ENCODE assay signal across 10 cellular contexts in the genomic region with DNA sequence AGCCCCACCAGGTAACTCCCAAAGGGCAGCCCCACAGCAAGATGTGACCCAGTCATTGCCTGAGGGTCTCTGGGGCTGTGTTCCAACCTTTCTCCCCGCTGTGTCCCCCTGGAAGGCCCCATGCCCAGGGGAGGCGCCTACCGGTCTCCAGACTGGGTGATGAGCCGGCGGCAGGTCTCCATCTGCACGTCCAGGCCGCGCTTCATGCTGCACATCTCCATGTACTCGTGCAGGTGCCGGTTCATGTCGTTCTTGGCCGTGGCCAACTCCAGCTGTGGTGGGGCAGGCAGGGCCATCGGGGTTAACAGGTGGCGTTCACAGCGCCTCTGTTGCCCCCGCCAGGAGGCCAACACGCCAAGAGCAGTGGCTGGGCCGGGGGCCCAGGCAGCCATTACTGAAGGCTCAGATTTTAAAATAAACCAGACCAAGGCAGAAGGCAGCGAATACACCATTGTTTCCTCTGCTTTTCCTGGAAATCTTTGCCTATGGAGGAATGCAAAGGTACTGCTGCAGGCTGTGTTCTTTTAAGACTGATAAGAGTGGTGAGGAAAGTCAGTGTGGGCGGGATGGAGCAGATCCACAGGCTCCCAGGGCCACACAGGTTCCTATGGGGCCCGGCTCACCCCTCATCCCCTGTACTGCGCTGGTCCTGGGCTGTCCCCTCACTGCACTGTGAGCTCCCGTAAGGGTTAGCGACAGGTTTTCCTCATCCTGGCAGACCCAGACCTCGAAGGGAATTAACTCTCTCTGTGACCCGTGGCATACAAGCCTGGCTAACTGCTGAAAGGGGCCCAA. TPM values are rescaled to one million over a fixed set of nuclear protein-coding genes. Genes with fewer than 3 reads are reported as not detected.
DNase-seq lines count a peak whose midpoint lies in the region; ATAC-seq and TF ChIP-seq lines count a peak whose summit lies in the region.
"Had no signal": no experiment of that assay in that cellular context is flagged by ENCODE, and none has a peak within 500 bp of the region (broad histone marks: within the 10 kb centered on the region; RNA-seq: fewer than 3 reads in every experiment).

No MANE protein-coding gene starts in this region.

- H3K27me3 Mint-ChIP-seq in activated naive CD8-positive, alpha-beta T cell treated with anti-CD3 and anti-CD28 coated beads for 36 hours = peaks cover 8% of the 10 kb centered on the region
- H3K27me3 Mint-ChIP-seq in activated naive CD8-positive, alpha-beta T cell treated with anti-CD3 and anti-CD28 coated beads, Interleukin-2, amount 50 U/mL, for 24 hours = no peaks in the 10 kb centered on the region

- H3K9me3 Mint-ChIP-seq in activated naive CD8-positive, alpha-beta T cell treated with anti-CD3 and anti-CD28 coated beads for 36 hours = no peaks in the 10 kb centered on the region
- H3K9me3 Mint-ChIP-seq in activated naive CD8-positive, alpha-beta T cell treated with anti-CD3 and anti-CD28 coated beads, Interleukin-2, amount 50 U/mL, for 24 hours = no peaks in the 10 kb centered on the region

- H3K4me3 ChIP-seq in muscle layer of duodenum (ENCODE audit: low read depth in 1 of 2, low read length in 2 of 2) = no peak overlapping the region
- no peak overlapping the region for H3K4me3 ChIP-seq in upper lobe of left lung
- H3K4me3 ChIP-seq: SJSA1 had no signal

- H3K36me3 ChIP-seq in muscle layer of duodenum (ENCODE audit: control insufficient read depth in 1 of 2, insufficient read depth in 2 of 2, low read length in 2 of 2) = peaks cover 34 to 38% of the 10 kb centered on the region in 2 donors
- peaks cover 7 to 56% (median 31%) of the 10 kb centered on the region in 4 donors for H3K36me3 ChIP-seq in upper lobe of left lung

- H3K4me1 ChIP-seq in muscle layer of duodenum (ENCODE audit: control insufficient read depth in 1 of 2, insufficient read depth in 2 of 2, low read length in 2 of 2) (peaks cover 8 to 39% of the 10 kb centered on the region in 2 donors), upper lobe of left lung (peaks cover 25 to 47% (median 40%) of the 10 kb centered on the region in 4 donors)

- H3K27ac Mint-ChIP-seq in activated naive CD8-positive, alpha-beta T cell treated with anti-CD3 and anti-CD28 coated beads for 36 hours = peak overlapping the region; percentile 11
- H3K27ac Mint-ChIP-seq in activated naive CD8-positive, alpha-beta T cell treated with anti-CD3 and anti-CD28 coated beads, Interleukin-2, amount 50 U/mL, for 24 hours = no peak overlapping the region

- DNase-seq in activated naive CD8-positive, alpha-beta T cell treated with anti-CD3 and anti-CD28 coated beads for 36 hours = no peak
- DNase-seq in activated naive CD8-positive, alpha-beta T cell treated with anti-CD3 and anti-CD28 coated beads, Interleukin-2, amount 50 U/mL, for 24 hours = no peak
- DNase-seq in caudate nucleus (lab: John Stamatoyannopoulos, UW) (no peak), upper lobe of left lung (peak in 1 of 2 donors; percentile 66), NCI-H526 treated with DMSO at 0.1 percent for 48 hours (lab: John Stamatoyannopoulos, UW) (no peak), DMS153 (lab: John Stamatoyannopoulos, UW) (no peak)
- DNase-seq in stimulated activated CD8-positive, alpha-beta memory T cell treated with anti-CD3 and anti-CD28 coated beads, Interleukin-4, amount 100 ng/mL, for 48 hours = no peak
- DNase-seq: stimulated activated CD4-positive, alpha-beta T cell treated with anti-CD3 and anti-CD28 coated beads, Interleukin-2, amount 100 ng/mL, for 24 hours had no signal

- peaks cover 38% of the 10 kb centered on the region for H3K4me1 Mint-ChIP-seq in activated naive CD8-positive, alpha-beta T cell treated with anti-CD3 and anti-CD28 coated beads for 36 hours
- peaks cover 48% of the 10 kb centered on the region for H3K4me1 Mint-ChIP-seq in activated naive CD8-positive, alpha-beta T cell treated with anti-CD3 and anti-CD28 coated beads, Interleukin-2, amount 50 U/mL, for 24 hours

- no peak for TF ChIP-seq EP300 in upper lobe of left lung (IDR thresholded peaks at IDR 0.05)

- no peak for TF ChIP-seq POLR2A in upper lobe of left lung (IDR thresholded peaks at IDR 0.05)

- no peak for ATAC-seq in activated naive CD8-positive, alpha-beta T cell treated with anti-CD3 and anti-CD28 coated beads, Interleukin-2, amount 50 U/mL, for 24 hours
- no peak for ATAC-seq in upper lobe of left lung (ENCODE audit: low FRiP score in 2 of 2)

- H3K9me3 ChIP-seq in muscle layer of duodenum (ENCODE audit: control insufficient read depth in 1 of 2, low read length in 2 of 2) (no peaks in the 10 kb centered on the region), upper lobe of left lung (no peaks in the 10 kb centered on the region)
- H3K9me3 ChIP-seq: SJSA1 had no signal

- no peak for TF ChIP-seq CTCF in upper lobe of left lung (IDR thresholded peaks at IDR 0.05)

- peaks cover 25% of the 10 kb centered on the region for H3K36me3 Mint-ChIP-seq in activated naive CD8-positive, alpha-beta T cell treated with anti-CD3 and anti-CD28 coated beads for 36 hours
- peaks cover 32% of the 10 kb centered on the region for H3K36me3 Mint-ChIP-seq in activated naive CD8-positive, alpha-beta T cell treated with anti-CD3 and anti-CD28 coated beads, Interleukin-2, amount 50 U/mL, for 24 hours (ENCODE audit: low read depth)

- H3K27ac ChIP-seq in caudate nucleus (ENCODE audit: low read depth, low read length) = peak overlapping the region; percentile 11
- H3K27ac ChIP-seq in muscle layer of duodenum (ENCODE audit: low read length) = peak overlapping the region; percentile 89
- H3K27ac ChIP-seq in upper lobe of left lung = peak overlapping the region; percentile 67 to 79 (median 76)

- WGBS in upper lobe of left lung, 2 donors = 90 to 94% methylated on average over 21 to 25 of the region's 26 CpGs

- H3K4me3 Mint-ChIP-seq in activated naive CD8-positive, alpha-beta T cell treated with anti-CD3 and anti-CD28 coated beads for 36 hours = no peak overlapping the region
- no peak overlapping the region for H3K4me3 Mint-ChIP-seq in activated naive CD8-positive, alpha-beta T cell treated with anti-CD3 and anti-CD28 coated beads, Interleukin-2, amount 50 U/mL, for 24 hours

- H3K27me3 ChIP-seq in muscle layer of duodenum (ENCODE audit: low read depth, low read length) (no peaks in the 10 kb centered on the region), upper lobe of left lung (no peaks in the 10 kb centered on the region)
- H3K27me3 ChIP-seq: SJSA1 had no signal

RNA-seq across cellular contexts. Expression of gene GAPDH, which starts 7.3 kb away (rescaled TPM):
- total RNA-seq in activated naive CD8-positive, alpha-beta T cell treated with anti-CD3 and anti-CD28 coated beads for 36 hours = 1,000 to 10,000 TPM; 8,986 to 9,154 TPM
- 1,000 to 10,000 TPM in 3 of 6 donors, 100 to 1,000 TPM in 3; 442 to 1,402 (median 931) TPM for total RNA-seq in upper lobe of left lung

RNA-seq across cellular contexts. Expression of gene IFFO1, which starts 14.3 kb away (rescaled TPM):
- total RNA-seq in activated naive CD8-positive, alpha-beta T cell treated with anti-CD3 and anti-CD28 coated beads for 36 hours = 1 to 10 TPM; 7.2 to 8.1 TPM
- total RNA-seq in upper lobe of left lung = 100 to 1,000 TPM in 1 of 6 donors, 10 to 100 TPM in 5; 13.3 to 108 (median 32.0) TPM

RNA-seq across cellular contexts. Expression of gene NOP2, which starts 26.5 kb away (rescaled TPM):
- 100 to 1,000 TPM; 151 to 153 TPM for total RNA-seq in activated naive CD8-positive, alpha-beta T cell treated with anti-CD3 and anti-CD28 coated beads for 36 hours
- 10 to 100 TPM; 19.4 to 49.2 (median 36.6) TPM for total RNA-seq in upper lobe of left lung

RNA-seq across cellular contexts. Expression of gene NCAPD2, which starts 47.7 kb away (rescaled TPM):
- total RNA-seq in activated naive CD8-positive, alpha-beta T cell treated with anti-CD3 and anti-CD28 coated beads for 36 hours = 100 to 1,000 TPM; 167 to 171 TPM
- 10 to 100 TPM; 15.4 to 43.0 (median 25.5) TPM for total RNA-seq in upper lobe of left lung

RNA-seq across cellular contexts. Expression of gene MRPL51, which starts 48.5 kb away (rescaled TPM):
- total RNA-seq in activated naive CD8-positive, alpha-beta T cell treated with anti-CD3 and anti-CD28 coated beads for 36 hours = 100 to 1,000 TPM; 311 to 312 TPM
- 100 to 1,000 TPM in 2 of 6 donors, 10 to 100 TPM in 4; 40.1 to 125 (median 67.2) TPM for total RNA-seq in upper lobe of left lung

Comparison
In these comparisons a context has a peak if more than half of its experiments do, and no peak if none do; other contexts are left out.
1. H3K27ac ChIP-seq: peak in every context shown above with its lines; median percentile 89 in muscle layer of duodenum; 76 in upper lobe of left lung; 11 in caudate nucleus.
2. RNA of gene GAPDH, which starts 7.3 kb away (total RNA-seq): 8,986 to 9,154 TPM in activated naive CD8-positive, alpha-beta T cell treated with anti-CD3 and anti-CD28 coated beads for 36 hours; 442 to 1,402 TPM in upper lobe of left lung; every median in the first group is over 4 times any median in the second.